ENCODE assay signal across 1 cellular context in the genomic region with DNA sequence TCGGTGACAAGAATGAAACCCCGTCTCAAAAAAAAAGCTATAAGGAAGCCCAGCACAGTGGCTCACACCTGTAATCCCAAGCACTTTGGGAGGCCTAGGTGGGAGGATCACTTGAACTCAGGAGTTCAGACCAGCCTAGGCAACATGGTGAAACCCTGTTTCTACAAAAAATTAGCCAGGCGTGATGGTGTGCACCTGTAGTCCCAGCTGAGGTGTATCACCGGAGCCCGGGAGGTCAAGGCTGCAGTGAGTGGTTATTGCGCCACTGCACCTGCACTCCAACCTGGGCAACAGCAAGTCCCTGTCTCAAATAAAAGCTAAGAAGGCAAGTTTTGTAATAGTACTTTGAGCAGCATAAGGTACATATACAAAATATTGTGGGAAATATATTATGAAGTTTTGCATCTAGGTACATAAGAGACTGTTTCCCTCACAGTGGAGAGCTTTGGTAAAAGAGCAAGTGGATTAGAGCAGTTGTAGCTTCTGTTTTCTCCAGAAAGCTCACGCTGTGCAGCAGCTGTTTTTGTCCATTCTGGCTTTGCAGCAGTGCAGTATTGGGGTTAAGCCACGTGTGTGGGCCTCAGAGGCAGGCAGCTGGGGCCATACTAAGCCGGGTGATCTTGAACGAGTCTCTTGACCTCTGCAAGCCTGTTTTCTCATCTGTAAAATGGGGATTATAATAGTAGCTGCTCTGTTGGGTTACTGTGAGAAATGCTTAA.
A peak's percentile ranks its signal among the peaks of the same experiment; 100 is the strongest.
TF ChIP-seq lines count a peak whose summit lies in the region.

No MANE protein-coding gene starts in this region.

TF ChIP-seq in HepG2, 621 proteins besides CTCF, POLR2A, EP300 and RAD21 (continued from another document and continues in another):
- TF ChIP-seq, protein P1, sequence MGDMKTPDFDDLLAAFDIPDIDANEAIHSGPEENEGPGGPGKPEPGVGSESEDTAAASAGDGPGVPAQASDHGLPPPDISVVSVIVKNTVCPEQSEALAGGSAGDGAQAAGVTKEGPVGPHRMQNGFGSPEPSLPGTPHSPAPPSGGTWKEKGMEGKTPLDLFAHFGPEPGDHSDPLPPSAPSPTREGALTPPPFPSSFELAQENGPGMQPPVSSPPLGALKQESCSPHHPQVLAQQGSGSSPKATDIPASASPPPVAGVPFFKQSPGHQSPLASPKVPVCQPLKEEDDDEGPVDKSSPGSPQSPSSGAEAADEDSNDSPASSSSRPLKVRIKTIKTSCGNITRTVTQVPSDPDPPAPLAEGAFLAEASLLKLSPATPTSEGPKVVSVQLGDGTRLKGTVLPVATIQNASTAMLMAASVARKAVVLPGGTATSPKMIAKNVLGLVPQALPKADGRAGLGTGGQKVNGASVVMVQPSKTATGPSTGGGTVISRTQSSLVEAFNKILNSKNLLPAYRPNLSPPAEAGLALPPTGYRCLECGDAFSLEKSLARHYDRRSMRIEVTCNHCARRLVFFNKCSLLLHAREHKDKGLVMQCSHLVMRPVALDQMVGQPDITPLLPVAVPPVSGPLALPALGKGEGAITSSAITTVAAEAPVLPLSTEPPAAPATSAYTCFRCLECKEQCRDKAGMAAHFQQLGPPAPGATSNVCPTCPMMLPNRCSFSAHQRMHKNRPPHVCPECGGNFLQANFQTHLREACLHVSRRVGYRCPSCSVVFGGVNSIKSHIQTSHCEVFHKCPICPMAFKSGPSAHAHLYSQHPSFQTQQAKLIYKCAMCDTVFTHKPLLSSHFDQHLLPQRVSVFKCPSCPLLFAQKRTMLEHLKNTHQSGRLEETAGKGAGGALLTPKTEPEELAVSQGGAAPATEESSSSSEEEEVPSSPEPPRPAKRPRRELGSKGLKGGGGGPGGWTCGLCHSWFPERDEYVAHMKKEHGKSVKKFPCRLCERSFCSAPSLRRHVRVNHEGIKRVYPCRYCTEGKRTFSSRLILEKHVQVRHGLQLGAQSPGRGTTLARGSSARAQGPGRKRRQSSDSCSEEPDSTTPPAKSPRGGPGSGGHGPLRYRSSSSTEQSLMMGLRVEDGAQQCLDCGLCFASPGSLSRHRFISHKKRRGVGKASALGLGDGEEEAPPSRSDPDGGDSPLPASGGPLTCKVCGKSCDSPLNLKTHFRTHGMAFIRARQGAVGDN (CRISPR knock-in tag; IDR thresholded peaks at IDR 0.05) = peak; percentile 37; the same call in 1 of the 2 replicates
- no peak for TF ChIP-seq MXI1 (IDR thresholded peaks at IDR 0.05; ENCODE audit: borderline replicate concordance, low read depth, low read length)
- TF ChIP-seq ZNF556 (CRISPR knock-in tag; IDR thresholded peaks at IDR 0.05; ENCODE audit: borderline replicate concordance) = no peak
- TF ChIP-seq, protein P2, sequence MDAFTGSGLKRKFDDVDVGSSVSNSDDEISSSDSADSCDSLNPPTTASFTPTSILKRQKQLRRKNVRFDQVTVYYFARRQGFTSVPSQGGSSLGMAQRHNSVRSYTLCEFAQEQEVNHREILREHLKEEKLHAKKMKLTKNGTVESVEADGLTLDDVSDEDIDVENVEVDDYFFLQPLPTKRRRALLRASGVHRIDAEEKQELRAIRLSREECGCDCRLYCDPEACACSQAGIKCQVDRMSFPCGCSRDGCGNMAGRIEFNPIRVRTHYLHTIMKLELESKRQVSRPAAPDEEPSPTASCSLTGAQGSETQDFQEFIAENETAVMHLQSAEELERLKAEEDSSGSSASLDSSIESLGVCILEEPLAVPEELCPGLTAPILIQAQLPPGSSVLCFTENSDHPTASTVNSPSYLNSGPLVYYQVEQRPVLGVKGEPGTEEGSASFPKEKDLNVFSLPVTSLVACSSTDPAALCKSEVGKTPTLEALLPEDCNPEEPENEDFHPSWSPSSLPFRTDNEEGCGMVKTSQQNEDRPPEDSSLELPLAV (CRISPR knock-in tag; conservative IDR thresholded peaks at IDR 0.05; ENCODE audit: low read depth) = no peak
- TF ChIP-seq ZNF12 (CRISPR knock-in tag; IDR thresholded peaks at IDR 0.05) = no peak
- TF ChIP-seq STAT5B (CRISPR knock-in tag; IDR thresholded peaks at IDR 0.05) = no peak
- no peak for TF ChIP-seq TP53 (CRISPR knock-in tag; conservative IDR thresholded peaks at IDR 0.05)
- TF ChIP-seq CCAR2 (optimal IDR thresholded peaks at IDR 0.05; ENCODE audit: low read depth, low read length) = no peak
- TF ChIP-seq KLF13 (CRISPR knock-in tag; IDR thresholded peaks at IDR 0.05) = no peak
- TF ChIP-seq, protein P3, sequence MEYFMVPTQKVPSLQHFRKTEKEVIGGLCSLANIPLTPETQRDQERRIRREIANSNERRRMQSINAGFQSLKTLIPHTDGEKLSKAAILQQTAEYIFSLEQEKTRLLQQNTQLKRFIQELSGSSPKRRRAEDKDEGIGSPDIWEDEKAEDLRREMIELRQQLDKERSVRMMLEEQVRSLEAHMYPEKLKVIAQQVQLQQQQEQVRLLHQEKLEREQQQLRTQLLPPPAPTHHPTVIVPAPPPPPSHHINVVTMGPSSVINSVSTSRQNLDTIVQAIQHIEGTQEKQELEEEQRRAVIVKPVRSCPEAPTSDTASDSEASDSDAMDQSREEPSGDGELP (IDR thresholded peaks at IDR 0.05; ENCODE audit: borderline replicate concordance, low read depth) = peak; percentile 60; the same call in 1 of the 2 replicates
- TF ChIP-seq FOXK1 (CRISPR knock-in tag; IDR thresholded peaks at IDR 0.05; ENCODE audit: borderline replicate concordance, low read depth) = no peak
- TF ChIP-seq ZNF629 (CRISPR knock-in tag; conservative IDR thresholded peaks at IDR 0.05) = peak; percentile 53
- TF ChIP-seq GATAD2A (CRISPR knock-in tag; IDR thresholded peaks at IDR 0.05) = peak; percentile 74
- TF ChIP-seq ZNF75D (CRISPR knock-in tag; IDR thresholded peaks at IDR 0.05; ENCODE audit: borderline replicate concordance) = no peak
- TF ChIP-seq ZNF781 (CRISPR knock-in tag; IDR thresholded peaks at IDR 0.05; ENCODE audit: borderline replicate concordance, not compliant biosample characterization) = no peak
- TF ChIP-seq HOXD1 (CRISPR knock-in tag; IDR thresholded peaks at IDR 0.05) = no peak
- no peak for TF ChIP-seq HOXA7 (CRISPR knock-in tag; IDR thresholded peaks at IDR 0.05)
- TF ChIP-seq MTF1 (CRISPR knock-in tag; IDR thresholded peaks at IDR 0.05) = no peak
- no peak for TF ChIP-seq ZNF335 (CRISPR knock-in tag; IDR thresholded peaks at IDR 0.05)
- no peak for TF ChIP-seq ETV6 (CRISPR knock-in tag; conservative IDR thresholded peaks at IDR 0.05)
- TF ChIP-seq TEAD3 (CRISPR knock-in tag; optimal IDR thresholded peaks at IDR 0.05; ENCODE audit: borderline replicate concordance) = no peak
- peak; percentile 72; the same call in 1 of the 2 replicates for TF ChIP-seq RXRA (CRISPR knock-in tag; IDR thresholded peaks at IDR 0.05)
- no peak for TF ChIP-seq HNRNPK (IDR thresholded peaks at IDR 0.05; ENCODE audit: low read depth, low read length, poor library complexity, severe bottlenecking)
- TF ChIP-seq, protein P4, sequence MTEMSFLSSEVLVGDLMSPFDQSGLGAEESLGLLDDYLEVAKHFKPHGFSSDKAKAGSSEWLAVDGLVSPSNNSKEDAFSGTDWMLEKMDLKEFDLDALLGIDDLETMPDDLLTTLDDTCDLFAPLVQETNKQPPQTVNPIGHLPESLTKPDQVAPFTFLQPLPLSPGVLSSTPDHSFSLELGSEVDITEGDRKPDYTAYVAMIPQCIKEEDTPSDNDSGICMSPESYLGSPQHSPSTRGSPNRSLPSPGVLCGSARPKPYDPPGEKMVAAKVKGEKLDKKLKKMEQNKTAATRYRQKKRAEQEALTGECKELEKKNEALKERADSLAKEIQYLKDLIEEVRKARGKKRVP (CRISPR knock-in tag; IDR thresholded peaks at IDR 0.05) = peak in 1 of 2 experiments; percentile 65; a peak in 2 of 4 replicates
- no peak for TF ChIP-seq ZNF264 (CRISPR knock-in tag; IDR thresholded peaks at IDR 0.05)
- peak; percentile 68; the same call in 1 of the 2 replicates for TF ChIP-seq NR2C2 (CRISPR knock-in tag; IDR thresholded peaks at IDR 0.05; ENCODE audit: borderline replicate concordance)
- TF ChIP-seq ASH2L (IDR thresholded peaks at IDR 0.05; ENCODE audit: insufficient read length, low read depth, low read length) = no peak
- TF ChIP-seq HNF4G (IDR thresholded peaks at IDR 0.05; ENCODE audit: borderline replicate concordance, low read depth, low read length) = no peak
- TF ChIP-seq HNF4G (CRISPR knock-in tag; IDR thresholded peaks at IDR 0.05; ENCODE audit: borderline replicate concordance, low read depth) = no peak
- no peak for TF ChIP-seq ZFP82 (CRISPR knock-in tag; IDR thresholded peaks at IDR 0.05; ENCODE audit: borderline replicate concordance)
- no peak for TF ChIP-seq ZNF354B (CRISPR knock-in tag; IDR thresholded peaks at IDR 0.05)
- no peak for TF ChIP-seq SMAD9 (CRISPR knock-in tag; IDR thresholded peaks at IDR 0.05)
- TF ChIP-seq, protein P5, sequence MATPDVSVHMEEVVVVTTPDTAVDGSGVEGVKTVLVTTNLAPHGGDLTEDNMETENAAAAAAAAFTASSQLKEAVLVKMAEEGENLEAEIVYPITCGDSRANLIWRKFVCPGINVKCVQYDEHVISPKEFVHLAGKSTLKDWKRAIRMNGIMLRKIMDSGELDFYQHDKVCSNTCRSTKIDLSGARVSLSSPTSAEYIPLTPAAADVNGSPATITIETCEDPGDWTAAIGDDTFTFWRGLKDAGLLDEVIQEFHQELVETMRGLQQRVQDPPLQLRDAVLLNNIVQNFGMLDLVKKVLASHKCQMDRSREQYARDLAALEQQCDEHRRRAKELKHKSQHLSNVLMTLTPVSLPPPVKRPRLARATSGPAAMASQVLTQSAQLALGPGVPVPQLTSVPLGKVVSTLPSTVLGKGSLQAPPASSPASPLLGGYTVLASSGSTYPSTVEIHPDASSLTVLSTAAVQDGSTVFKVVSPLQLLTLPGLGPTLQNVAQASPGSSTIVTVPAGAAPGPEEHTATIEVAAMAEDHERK (CRISPR knock-in tag; IDR thresholded peaks at IDR 0.05; ENCODE audit: low read depth) = no peak
- no peak for TF ChIP-seq SOX5 (CRISPR knock-in tag; IDR thresholded peaks at IDR 0.05; ENCODE audit: borderline replicate concordance)
- TF ChIP-seq ZNF441 (CRISPR knock-in tag; IDR thresholded peaks at IDR 0.05; ENCODE audit: borderline replicate concordance) = no peak
- TF ChIP-seq PLRG1 (conservative IDR thresholded peaks at IDR 0.05) = no peak
- TF ChIP-seq, protein P6, sequence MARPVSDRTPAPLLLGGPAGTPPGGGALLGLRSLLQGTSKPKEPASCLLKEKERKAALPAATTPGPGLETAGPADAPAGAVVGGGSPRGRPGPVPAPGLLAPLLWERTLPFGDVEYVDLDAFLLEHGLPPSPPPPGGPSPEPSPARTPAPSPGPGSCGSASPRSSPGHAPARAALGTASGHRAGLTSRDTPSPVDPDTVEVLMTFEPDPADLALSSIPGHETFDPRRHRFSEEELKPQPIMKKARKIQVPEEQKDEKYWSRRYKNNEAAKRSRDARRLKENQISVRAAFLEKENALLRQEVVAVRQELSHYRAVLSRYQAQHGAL (CRISPR knock-in tag; IDR thresholded peaks at IDR 0.05; ENCODE audit: not compliant biosample characterization) = no peak
- TF ChIP-seq KLF6 (CRISPR knock-in tag; IDR thresholded peaks at IDR 0.05) = no peak
- no peak for TF ChIP-seq MBNL3 (CRISPR knock-in tag; conservative IDR thresholded peaks at IDR 0.05)
- no peak for TF ChIP-seq ZNF432 (CRISPR knock-in tag; IDR thresholded peaks at IDR 0.05; ENCODE audit: borderline replicate concordance)
- TF ChIP-seq, protein P7, sequence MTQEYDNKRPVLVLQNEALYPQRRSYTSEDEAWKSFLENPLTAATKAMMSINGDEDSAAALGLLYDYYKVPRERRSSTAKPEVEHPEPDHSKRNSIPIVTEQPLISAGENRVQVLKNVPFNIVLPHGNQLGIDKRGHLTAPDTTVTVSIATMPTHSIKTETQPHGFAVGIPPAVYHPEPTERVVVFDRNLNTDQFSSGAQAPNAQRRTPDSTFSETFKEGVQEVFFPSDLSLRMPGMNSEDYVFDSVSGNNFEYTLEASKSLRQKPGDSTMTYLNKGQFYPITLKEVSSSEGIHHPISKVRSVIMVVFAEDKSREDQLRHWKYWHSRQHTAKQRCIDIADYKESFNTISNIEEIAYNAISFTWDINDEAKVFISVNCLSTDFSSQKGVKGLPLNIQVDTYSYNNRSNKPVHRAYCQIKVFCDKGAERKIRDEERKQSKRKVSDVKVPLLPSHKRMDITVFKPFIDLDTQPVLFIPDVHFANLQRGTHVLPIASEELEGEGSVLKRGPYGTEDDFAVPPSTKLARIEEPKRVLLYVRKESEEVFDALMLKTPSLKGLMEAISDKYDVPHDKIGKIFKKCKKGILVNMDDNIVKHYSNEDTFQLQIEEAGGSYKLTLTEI (CRISPR knock-in tag; conservative IDR thresholded peaks at IDR 0.05) = no peak
- TF ChIP-seq ZNF883 (CRISPR knock-in tag; IDR thresholded peaks at IDR 0.05; ENCODE audit: not compliant biosample characterization) = no peak
- TF ChIP-seq RBFOX2 (IDR thresholded peaks at IDR 0.05; ENCODE audit: low read depth, low read length) = no peak
- peak; percentile 52 for TF ChIP-seq ZMYM4 (CRISPR knock-in tag; IDR thresholded peaks at IDR 0.05)
- no peak for TF ChIP-seq XRCC5 (optimal IDR thresholded peaks at IDR 0.05; ENCODE audit: low read length)
- no peak for TF ChIP-seq EEA1 (CRISPR knock-in tag; IDR thresholded peaks at IDR 0.05; ENCODE audit: borderline replicate concordance)
- TF ChIP-seq ZNF460 (CRISPR knock-in tag; IDR thresholded peaks at IDR 0.05; ENCODE audit: borderline replicate concordance) = peak; percentile 83; the same call in 1 of the 2 replicates
- no peak for TF ChIP-seq ZFX (CRISPR knock-in tag; IDR thresholded peaks at IDR 0.05; ENCODE audit: low read depth)
- TF ChIP-seq KLF12 (CRISPR knock-in tag; IDR thresholded peaks at IDR 0.05; ENCODE audit: borderline replicate concordance) = no peak
